In the genomic region with DNA sequence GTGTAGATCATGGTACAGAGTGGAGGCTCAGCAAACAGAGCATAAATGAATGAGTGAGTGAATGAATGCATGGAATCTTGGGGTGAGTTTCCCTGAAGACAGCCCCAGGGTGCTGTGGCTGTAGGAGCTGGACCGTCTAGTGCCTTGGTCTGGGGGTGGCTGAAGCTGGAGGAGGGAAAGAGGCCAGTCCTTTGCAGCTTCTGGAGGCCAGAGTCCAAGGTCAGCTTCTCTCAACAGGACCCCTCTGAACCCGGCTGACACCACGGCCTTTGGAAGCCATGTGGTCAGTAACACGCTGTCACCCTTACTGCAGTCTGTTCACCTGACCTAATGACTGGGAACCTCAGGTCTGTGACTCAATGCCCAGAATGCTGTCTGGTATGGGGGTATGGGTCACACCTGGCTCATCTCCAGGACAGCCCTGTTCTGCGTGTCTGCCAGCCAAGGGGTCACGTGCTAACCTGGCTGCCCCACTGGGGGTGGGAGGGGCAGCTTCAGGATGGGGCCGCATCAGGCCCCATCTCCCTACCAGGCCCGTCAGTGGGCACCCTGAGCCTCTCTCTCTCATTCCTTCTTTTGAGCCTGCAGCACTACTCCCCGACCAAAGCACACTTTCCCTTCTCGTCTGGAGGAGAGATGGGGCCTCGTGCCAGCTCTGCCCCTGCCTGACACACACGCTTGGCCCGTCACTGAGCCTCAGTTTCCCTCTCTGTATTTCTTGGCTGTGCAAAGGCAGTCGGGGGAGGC, we compare ENCODE assay signal across 1 cellular context.
A peak's percentile ranks its signal among the peaks of the same experiment; 100 is the strongest.
TF ChIP-seq lines count a peak whose summit lies in the region.

No MANE protein-coding gene starts in this region.

TF ChIP-seq in HepG2, 621 proteins besides CTCF, POLR2A, EP300 and RAD21 (continued from another document and continues in another):
- TF ChIP-seq PRDM10 (CRISPR knock-in tag; IDR thresholded peaks at IDR 0.05; ENCODE audit: low read depth): no peak
- TF ChIP-seq, protein P1, sequence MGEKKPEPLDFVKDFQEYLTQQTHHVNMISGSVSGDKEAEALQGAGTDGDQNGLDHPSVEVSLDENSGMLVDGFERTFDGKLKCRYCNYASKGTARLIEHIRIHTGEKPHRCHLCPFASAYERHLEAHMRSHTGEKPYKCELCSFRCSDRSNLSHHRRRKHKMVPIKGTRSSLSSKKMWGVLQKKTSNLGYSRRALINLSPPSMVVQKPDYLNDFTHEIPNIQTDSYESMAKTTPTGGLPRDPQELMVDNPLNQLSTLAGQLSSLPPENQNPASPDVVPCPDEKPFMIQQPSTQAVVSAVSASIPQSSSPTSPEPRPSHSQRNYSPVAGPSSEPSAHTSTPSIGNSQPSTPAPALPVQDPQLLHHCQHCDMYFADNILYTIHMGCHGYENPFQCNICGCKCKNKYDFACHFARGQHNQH (CRISPR knock-in tag; IDR thresholded peaks at IDR 0.05): peak; percentile 90; the same call in 1 of the 2 replicates
- no peak for TF ChIP-seq SUZ12 (IDR thresholded peaks at IDR 0.05; ENCODE audit: low read depth, low read length)
- TF ChIP-seq ERF (CRISPR knock-in tag; IDR thresholded peaks at IDR 0.05): peak; percentile 88
- no peak; the same call in none of the 2 replicates for TF ChIP-seq ZNF564 (CRISPR knock-in tag; IDR thresholded peaks at IDR 0.05)
- peak; percentile 83 for TF ChIP-seq KDM6A (CRISPR knock-in tag; IDR thresholded peaks at IDR 0.05; ENCODE audit: low read depth)
- TF ChIP-seq ZBTB39 (CRISPR knock-in tag; IDR thresholded peaks at IDR 0.05): 0 out of 2 replicates have a peak, but pooled peaks have one; percentile 7
- TF ChIP-seq, protein P2, sequence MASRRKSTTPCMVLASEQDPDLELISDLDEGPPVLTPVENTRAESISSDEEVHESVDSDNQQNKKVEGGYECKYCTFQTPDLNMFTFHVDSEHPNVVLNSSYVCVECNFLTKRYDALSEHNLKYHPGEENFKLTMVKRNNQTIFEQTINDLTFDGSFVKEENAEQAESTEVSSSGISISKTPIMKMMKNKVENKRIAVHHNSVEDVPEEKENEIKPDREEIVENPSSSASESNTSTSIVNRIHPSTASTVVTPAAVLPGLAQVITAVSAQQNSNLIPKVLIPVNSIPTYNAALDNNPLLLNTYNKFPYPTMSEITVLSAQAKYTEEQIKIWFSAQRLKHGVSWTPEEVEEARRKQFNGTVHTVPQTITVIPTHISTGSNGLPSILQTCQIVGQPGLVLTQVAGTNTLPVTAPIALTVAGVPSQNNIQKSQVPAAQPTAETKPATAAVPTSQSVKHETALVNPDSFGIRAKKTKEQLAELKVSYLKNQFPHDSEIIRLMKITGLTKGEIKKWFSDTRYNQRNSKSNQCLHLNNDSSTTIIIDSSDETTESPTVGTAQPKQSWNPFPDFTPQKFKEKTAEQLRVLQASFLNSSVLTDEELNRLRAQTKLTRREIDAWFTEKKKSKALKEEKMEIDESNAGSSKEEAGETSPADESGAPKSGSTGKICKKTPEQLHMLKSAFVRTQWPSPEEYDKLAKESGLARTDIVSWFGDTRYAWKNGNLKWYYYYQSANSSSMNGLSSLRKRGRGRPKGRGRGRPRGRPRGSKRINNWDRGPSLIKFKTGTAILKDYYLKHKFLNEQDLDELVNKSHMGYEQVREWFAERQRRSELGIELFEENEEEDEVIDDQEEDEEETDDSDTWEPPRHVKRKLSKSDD (CRISPR knock-in tag; IDR thresholded peaks at IDR 0.05; ENCODE audit: low read depth): peak; percentile 77; the same call in 1 of the 2 replicates
- peak; percentile 53; the same call in 1 of the 2 replicates for TF ChIP-seq ZBTB43 (CRISPR knock-in tag; conservative IDR thresholded peaks at IDR 0.05)
- TF ChIP-seq AHR (CRISPR knock-in tag; IDR thresholded peaks at IDR 0.05): peak; percentile 77; the same call in 1 of the 2 replicates
- peak; percentile 49; the same call in 1 of the 2 replicates for TF ChIP-seq FOXK2 (IDR thresholded peaks at IDR 0.05)
- TF ChIP-seq ZNF776 (CRISPR knock-in tag; IDR thresholded peaks at IDR 0.05): peak; percentile 65
- peak; percentile 40; the same call in 1 of the 2 replicates for TF ChIP-seq SOX13 (IDR thresholded peaks at IDR 0.05)
- TF ChIP-seq SOX13 (CRISPR knock-in tag; conservative IDR thresholded peaks at IDR 0.05 in 1 of 2, IDR thresholded peaks at IDR 0.05 in 1 of 2): peak in 1 of 2 experiments; percentile 77; a peak in 2 of 4 replicates
- TF ChIP-seq, protein P3, sequence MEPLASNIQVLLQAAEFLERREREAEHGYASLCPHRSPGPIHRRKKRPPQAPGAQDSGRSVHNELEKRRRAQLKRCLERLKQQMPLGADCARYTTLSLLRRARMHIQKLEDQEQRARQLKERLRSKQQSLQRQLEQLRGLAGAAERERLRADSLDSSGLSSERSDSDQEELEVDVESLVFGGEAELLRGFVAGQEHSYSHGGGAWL (CRISPR knock-in tag; IDR thresholded peaks at IDR 0.05): no peak
- TF ChIP-seq RARA (CRISPR knock-in tag; IDR thresholded peaks at IDR 0.05): peak; percentile 99
- TF ChIP-seq ATAD3A (CRISPR knock-in tag; IDR thresholded peaks at IDR 0.05): no peak
- no peak for TF ChIP-seq XBP1 (CRISPR knock-in tag; IDR thresholded peaks at IDR 0.05)
- TF ChIP-seq ZNF580 (CRISPR knock-in tag; IDR thresholded peaks at IDR 0.05; ENCODE audit: borderline replicate concordance, low read depth): peak; percentile 65; the same call in 1 of the 2 replicates
- TF ChIP-seq ZNF33B (CRISPR knock-in tag; IDR thresholded peaks at IDR 0.05): no peak; the same call in 1 of the 2 replicates
- TF ChIP-seq ZNF598 (CRISPR knock-in tag; IDR thresholded peaks at IDR 0.05; ENCODE audit: borderline replicate concordance): no peak
- no peak for TF ChIP-seq SATB2 (CRISPR knock-in tag; IDR thresholded peaks at IDR 0.05)
- peak; percentile 54; the same call in 1 of the 2 replicates for TF ChIP-seq HOMEZ (CRISPR knock-in tag; IDR thresholded peaks at IDR 0.05; ENCODE audit: low read depth)
- TF ChIP-seq ZNF616 (CRISPR knock-in tag; IDR thresholded peaks at IDR 0.05; ENCODE audit: low read depth): 0 out of 2 replicates have a peak, but pooled peaks have one; percentile 48
- TF ChIP-seq ZNF281 (CRISPR knock-in tag; IDR thresholded peaks at IDR 0.05; ENCODE audit: borderline replicate concordance): peak; percentile 80; the same call in 1 of the 2 replicates
- TF ChIP-seq DDIT3 (CRISPR knock-in tag; IDR thresholded peaks at IDR 0.05): no peak
- TF ChIP-seq SIX4 (CRISPR knock-in tag; IDR thresholded peaks at IDR 0.05): peak; percentile 56; the same call in 1 of the 2 replicates
- TF ChIP-seq ZZZ3 (CRISPR knock-in tag; IDR thresholded peaks at IDR 0.05; ENCODE audit: borderline replicate concordance): no peak
- TF ChIP-seq NCOA5 (CRISPR knock-in tag; IDR thresholded peaks at IDR 0.05): no peak
- TF ChIP-seq ZNF549 (CRISPR knock-in tag; IDR thresholded peaks at IDR 0.05): no peak
- TF ChIP-seq FOXO1 (CRISPR knock-in tag; IDR thresholded peaks at IDR 0.05): peak; percentile 52; the same call in 1 of the 2 replicates
- TF ChIP-seq ZNF292 (CRISPR knock-in tag; IDR thresholded peaks at IDR 0.05; ENCODE audit: borderline replicate concordance, low read depth): peak; percentile 73; the same call in 1 of the 2 replicates
- peak; percentile 89 for TF ChIP-seq ARNTL (CRISPR knock-in tag; IDR thresholded peaks at IDR 0.05)
- no peak for TF ChIP-seq SRF (IDR thresholded peaks at IDR 0.05; ENCODE audit: low read depth, low read length)
- TF ChIP-seq GABPB1 (CRISPR knock-in tag; IDR thresholded peaks at IDR 0.05): peak; percentile 56
- peak; percentile 99 for TF ChIP-seq SAP130 (CRISPR knock-in tag; IDR thresholded peaks at IDR 0.05; ENCODE audit: low read depth)
- no peak for TF ChIP-seq ZFP90 (CRISPR knock-in tag; IDR thresholded peaks at IDR 0.05; ENCODE audit: borderline replicate concordance)
- no peak for TF ChIP-seq SNRNP70 (IDR thresholded peaks at IDR 0.05; ENCODE audit: low read depth, low read length)
- TF ChIP-seq, protein P4, sequence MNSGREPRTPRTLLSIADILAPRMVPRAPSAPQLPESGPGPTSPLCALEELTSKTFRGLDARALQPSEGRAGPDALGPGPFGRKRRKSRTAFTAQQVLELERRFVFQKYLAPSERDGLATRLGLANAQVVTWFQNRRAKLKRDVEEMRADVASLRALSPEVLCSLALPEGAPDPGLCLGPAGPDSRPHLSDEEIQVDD (CRISPR knock-in tag; IDR thresholded peaks at IDR 0.05; ENCODE audit: borderline replicate concordance): no peak
- TF ChIP-seq MED8 (CRISPR knock-in tag; IDR thresholded peaks at IDR 0.05; ENCODE audit: insufficient replicate concordance): no peak
- peak; percentile 96 for TF ChIP-seq SALL1 (CRISPR knock-in tag; IDR thresholded peaks at IDR 0.05)
- TF ChIP-seq ZSCAN20 (CRISPR knock-in tag; IDR thresholded peaks at IDR 0.05; ENCODE audit: borderline replicate concordance): no peak
